ENCODE assay signal across 8 cellular contexts in genomic region chr2:127408004-127408806, GRCh38. TPM values are rescaled to one million over a fixed set of nuclear protein-coding genes. Genes with fewer than 3 reads are reported as not detected.
DNase-seq lines count a peak whose midpoint lies in the region; ATAC-seq and TF ChIP-seq lines count a peak whose summit lies in the region.

No MANE protein-coding gene starts in this region.

- no peak overlapping the region for H3K27ac Mint-ChIP-seq in endothelial cell (ENCODE audit: unreplicated experiment)

- H3K9me3 Mint-ChIP-seq in endothelial cell (ENCODE audit: unreplicated experiment): no peaks in the 10 kb centered on the region

- peak overlapping the region; percentile 89 for H3K4me3 Mint-ChIP-seq in endothelial cell (ENCODE audit: unreplicated experiment)

- H3K4me1 Mint-ChIP-seq in endothelial cell (ENCODE audit: unreplicated experiment): peaks cover 13% of the 10 kb centered on the region

- peaks cover 2% of the 10 kb centered on the region for H3K27me3 Mint-ChIP-seq in endothelial cell (ENCODE audit: unreplicated experiment)

- TF ChIP-seq CTCF in endothelial cell (IDR thresholded peaks at IDR 0.05; ENCODE audit: unreplicated experiment): no peak

- peak; percentile 54 for ATAC-seq in GM19351 (IDR thresholded peaks at IDR 0.05; ENCODE audit: unreplicated experiment)
- peak; percentile 38 for ATAC-seq in HG03575 (IDR thresholded peaks at IDR 0.05; ENCODE audit: extremely low read depth, insufficient number of reproducible peaks, low FRiP score, unreplicated experiment)

- DNase-seq in AML-193 (lab: John Stamatoyannopoulos, UW) (peak; percentile 72 to 78), NOMO-1 treated with dmso at 0.1 percent for 144 hours (lab: John Stamatoyannopoulos, UW; ENCODE audit: unreplicated experiment) (peak; percentile 74), endothelial cell (ENCODE audit: low spot score) (peak; percentile 67), midbrain (lab: John Stamatoyannopoulos, UW) (peak; percentile 90)
- DNase-seq in activated CD8-positive, alpha-beta memory T cell treated with anti-CD3 and anti-CD28 coated beads, Interleukin-2, amount 50 U/mL, for 48 hours: peak; percentile 94
- peak; percentile 69 for DNase-seq in stimulated activated CD8-positive, alpha-beta memory T cell treated with anti-CD3 and anti-CD28 coated beads, Interleukin-15, amount 100 ng/mL, for 24 hours (ENCODE audit: low read depth)

- H3K36me3 Mint-ChIP-seq in endothelial cell (ENCODE audit: low read depth, unreplicated experiment): no peaks in the 10 kb centered on the region

RNA-seq across cellular contexts. Expression of gene PROC, which starts 10.0 kb away (rescaled TPM):
- not detected for total RNA-seq in endothelial cell (ENCODE audit: unreplicated experiment)

RNA-seq across cellular contexts. Expression of gene MAP3K2, which starts 20.4 kb away (rescaled TPM):
- total RNA-seq in endothelial cell (ENCODE audit: unreplicated experiment): 27.3 TPM

Comparison
In these comparisons a context has a peak if more than half of its experiments do, and no peak if none do; other contexts are left out.
1. Peak in every context shown above with its lines: DNase-seq and ATAC-seq.